9 cellular contexts compared by ENCODE assay signal in genomic region chrX:24294619-24295018, GRCh38. TPM values are rescaled to one million over a fixed set of nuclear protein-coding genes. Genes with fewer than 3 reads are reported as not detected.
DNase-seq lines count a peak whose midpoint lies in the region; ATAC-seq and TF ChIP-seq lines count a peak whose summit lies in the region.
"Had no signal": no experiment of that assay in that cellular context is flagged by ENCODE, and none has a peak within 500 bp of the region (broad histone marks: within the 10 kb centered on the region; RNA-seq: fewer than 3 reads in every experiment).

No MANE protein-coding gene starts in this region.

- ATAC-seq in activated naive CD8-positive, alpha-beta T cell treated with anti-CD3 and anti-CD28 coated beads, Interleukin-2, amount 50 U/mL, for 24 hours = no peak
- ATAC-seq in HG02884 (IDR thresholded peaks at IDR 0.05; ENCODE audit: unreplicated experiment) = no peak

- no peak overlapping the region for H3K9ac ChIP-seq in neural progenitor cell

- no peak overlapping the region for H3K27ac ChIP-seq in neural progenitor cell
- no peak overlapping the region for H3K27ac ChIP-seq in vagina

- H3K4me2 ChIP-seq in neural progenitor cell = no peak overlapping the region

- H3K36me3 ChIP-seq in MG63 (no peaks in the 10 kb centered on the region), neural progenitor cell (no peaks in the 10 kb centered on the region), vagina (no peaks in the 10 kb centered on the region)

- DNase-seq in MG63 = peak; percentile 23
- DNase-seq in activated naive CD8-positive, alpha-beta T cell treated with anti-CD3 and anti-CD28 coated beads, Interleukin-2, amount 50 U/mL, for 24 hours = peak; percentile 23
- peak; percentile 76 for DNase-seq in neural progenitor cell (ENCODE audit: low spot score)
- no peak for DNase-seq in NCI-H2196 treated with DMSO at 0.1 percent for 48 hours (lab: John Stamatoyannopoulos, UW; ENCODE audit: unreplicated experiment)
- no peak for DNase-seq in NCI-H1105 (lab: John Stamatoyannopoulos, UW)
- no peak for DNase-seq in vagina (ENCODE audit: extremely low spot score in 2 of 2)
- DNase-seq: NCI-H226 had no signal

- H3K4me3 ChIP-seq in GM12875 (ENCODE audit: low read depth, low read length) (no peak overlapping the region), MG63 (no peak overlapping the region), neural progenitor cell (no peak overlapping the region), vagina (no peak overlapping the region)

- H3K9me3 Mint-ChIP-seq in activated naive CD8-positive, alpha-beta T cell treated with anti-CD3 and anti-CD28 coated beads, Interleukin-2, amount 50 U/mL, for 24 hours = no peaks in the 10 kb centered on the region
- peaks cover 3% of the 10 kb centered on the region for H3K9me3 Mint-ChIP-seq in neural progenitor cell

- H4K20me1 ChIP-seq in neural progenitor cell (ENCODE audit: low read depth) = no peaks in the 10 kb centered on the region

- peak overlapping the region; percentile 81 for H2AFZ ChIP-seq in neural progenitor cell (replicated peaks)

- peaks cover 8% of the 10 kb centered on the region for H3F3A ChIP-seq in neural progenitor cell (ENCODE audit: low read depth)

- no peaks in the 10 kb centered on the region for H3K4me1 Mint-ChIP-seq in activated naive CD8-positive, alpha-beta T cell treated with anti-CD3 and anti-CD28 coated beads, Interleukin-2, amount 50 U/mL, for 24 hours
- H3K4me1 Mint-ChIP-seq in neural progenitor cell = peaks cover 22% of the 10 kb centered on the region

- H3K4me3 Mint-ChIP-seq in activated naive CD8-positive, alpha-beta T cell treated with anti-CD3 and anti-CD28 coated beads, Interleukin-2, amount 50 U/mL, for 24 hours = no peak overlapping the region
- no peak overlapping the region for H3K4me3 Mint-ChIP-seq in neural progenitor cell

- H3K9me3 ChIP-seq in MG63 (no peaks in the 10 kb centered on the region), neural progenitor cell (ENCODE audit: low read depth) (no peaks in the 10 kb centered on the region), vagina (no peaks in the 10 kb centered on the region)

- no peaks in the 10 kb centered on the region for H3K79me2 ChIP-seq in neural progenitor cell (ENCODE audit: low read depth)

- TF ChIP-seq POLR2A in vagina (IDR thresholded peaks at IDR 0.05) = no peak

- H3K36me3 Mint-ChIP-seq in activated naive CD8-positive, alpha-beta T cell treated with anti-CD3 and anti-CD28 coated beads, Interleukin-2, amount 50 U/mL, for 24 hours (ENCODE audit: low read depth) = no peaks in the 10 kb centered on the region
- no peaks in the 10 kb centered on the region for H3K36me3 Mint-ChIP-seq in neural progenitor cell

- H3K27me3 ChIP-seq in MG63 (no peaks in the 10 kb centered on the region), neural progenitor cell (no peaks in the 10 kb centered on the region), vagina (no peaks in the 10 kb centered on the region)

- H3K4me1 ChIP-seq in neural progenitor cell = peaks cover 14% of the 10 kb centered on the region
- no peaks in the 10 kb centered on the region for H3K4me1 ChIP-seq in vagina

- H3K27ac Mint-ChIP-seq in activated naive CD8-positive, alpha-beta T cell treated with anti-CD3 and anti-CD28 coated beads, Interleukin-2, amount 50 U/mL, for 24 hours = no peak overlapping the region
- no peak overlapping the region for H3K27ac Mint-ChIP-seq in neural progenitor cell

- H3K27me3 Mint-ChIP-seq in activated naive CD8-positive, alpha-beta T cell treated with anti-CD3 and anti-CD28 coated beads, Interleukin-2, amount 50 U/mL, for 24 hours = peaks cover 2% of the 10 kb centered on the region
- H3K27me3 Mint-ChIP-seq in neural progenitor cell (ENCODE audit: insufficient read depth, low read depth) = peaks cover 2% of the 10 kb centered on the region

- peak; percentile 23; the same call in 1 of the 2 replicates for TF ChIP-seq CTCF in GM12875 (IDR thresholded peaks at IDR 0.05; ENCODE audit: borderline replicate concordance, insufficient read depth, low read depth, low read length)
- peak; percentile 61 for TF ChIP-seq CTCF in neural progenitor cell (IDR thresholded peaks at IDR 0.05)
- TF ChIP-seq CTCF in vagina (IDR thresholded peaks at IDR 0.05) = no peak

- intact Hi-C loops in vagina (cut with DNase I) = no loop called here

RNA-seq across cellular contexts. Expression of gene SUPT20HL2, which starts 19.2 kb away (rescaled TPM):
- not detected in 2 replicates for total RNA-seq in MG63 (2014; rRNA removed; shearing (Covaris generic); ENCODE audit: low replicate concordance)
- total RNA-seq in neural progenitor cell (ENCODE audit: low replicate concordance) (not detected in 2 replicates), vagina (not detected)

Comparison
In these comparisons a context has a peak if more than half of its experiments do, and no peak if none do; other contexts are left out.
1. CTCF ChIP-seq: peak in GM12875 (single experiment) and neural progenitor cell (single experiment); none in vagina (0 of 3).
2. DNase-seq: peak in MG63 (single experiment), activated naive CD8-positive, alpha-beta T cell treated with anti-CD3 and anti-CD28 coated beads, Interleukin-2, amount 50 U/mL, for 24 hours (single experiment) and neural progenitor cell (single experiment); none in NCI-H2196 treated with DMSO at 0.1 percent for 48 hours (single experiment), NCI-H1105 (single experiment) and vagina (0 of 2).